In genomic region chr9:123999668-124000067, GRCh38 we compare ENCODE assay signal across 16 cellular contexts. TPM values are rescaled to one million over a fixed set of nuclear protein-coding genes. Genes with fewer than 3 reads are reported as not detected.
DNase-seq lines count a peak whose midpoint lies in the region; ATAC-seq, FAIRE-seq and TF ChIP-seq lines count a peak whose summit lies in the region.
"Had no signal": no experiment of that assay in that cellular context is flagged by ENCODE, and none has a peak within 500 bp of the region (broad histone marks: within the 10 kb centered on the region; RNA-seq: fewer than 3 reads in every experiment).

No MANE protein-coding gene starts in this region.

- under 1% methylated on average over 31 of the region's 63 CpGs for WGBS in GM12878 (ENCODE audit: insufficient coverage, insufficient replicate concordance, low lambda C conversion rate, missing lambda C conversion rate)

- POLR2A ChIA-PET in GM12878 (lab: Charles Lee), result interaction anchor here (3.6 kb wide), 1 partner anchor 12 kb away, joined by 29 read pairs; the partner anchor contains the start of gene LHX2

- FAIRE-seq in GM12878 (lab: Jason Lieb, UNC), result no peak
- FAIRE-seq: GM12891 had no signal

- H3K27me3 Mint-ChIP-seq in neural progenitor cell (ENCODE audit: insufficient read depth, low read depth), result peaks cover 86% of the 10 kb centered on the region

- H3K4me3 Mint-ChIP-seq in neural progenitor cell, result no peak overlapping the region

- no peaks in the 10 kb centered on the region for H3K36me3 Mint-ChIP-seq in neural progenitor cell

- H3K27ac ChIP-seq in GM12878 (ENCODE audit: control insufficient read depth, insufficient read depth) (no peak overlapping the region), neural progenitor cell (no peak overlapping the region)
- H3K27ac ChIP-seq: SJSA1 had no signal

- H3K79me2 ChIP-seq in GM12878 (ENCODE audit: control insufficient read depth, insufficient read depth, low read length) (no peaks in the 10 kb centered on the region), neural progenitor cell (ENCODE audit: low read depth) (peaks cover 33% of the 10 kb centered on the region)

- peaks cover 2% of the 10 kb centered on the region; the same call in 1 of the 2 replicates for H4K20me1 ChIP-seq in GM12878 (ENCODE audit: control insufficient read depth, insufficient read depth)
- peaks cover 35% of the 10 kb centered on the region for H4K20me1 ChIP-seq in neural progenitor cell (ENCODE audit: low read depth)

- H3K9ac ChIP-seq in GM12878 (ENCODE audit: control insufficient read depth, insufficient read depth, low read length) (no peak overlapping the region), neural progenitor cell (no peak overlapping the region)

- ATAC-seq in GM12878, result no peak
- ATAC-seq: naive thymus-derived CD4-positive, alpha-beta T cell; sciatic nerve had no signal

- H3K27me3 ChIP-seq in GM12878 (replicated peaks in 1 of 2; ENCODE audit: control insufficient read depth in 2 of 2, insufficient read depth in 2 of 2, low read length in 1 of 2) (peaks cover 0 to 32% of the 10 kb centered on the region in 2 experiments; a peak in 1 of 4 replicates), neural progenitor cell (peaks cover 92% of the 10 kb centered on the region), BE2C (peaks cover 96% of the 10 kb centered on the region)

- intact Hi-C loops in GM12878 (cut with micrococcal nuclease; ENCODE audit: unreplicated experiment), result loop anchor here (5.0 kb wide), 2 partner anchors 72 to 362 kb away; no protein-coding TSS in a partner anchor

- H2AFZ ChIP-seq in GM12878 (ENCODE audit: control insufficient read depth, low read depth, low read length) (no peak overlapping the region), neural progenitor cell (replicated peaks) (no peak overlapping the region)

- SMC1A ChIA-PET in GM12878 (lab: Charles Lee; ENCODE audit: uncharacterized antibody, unreplicated experiment), result no interaction called here

- H3K36me3 ChIP-seq in GM12878 (ENCODE audit: control insufficient read depth in 2 of 2, insufficient read depth in 2 of 2, low read length in 1 of 2) (no peaks in the 10 kb centered on the region), neural progenitor cell (no peaks in the 10 kb centered on the region), BE2C (no peaks in the 10 kb centered on the region)
- H3K36me3 ChIP-seq: SJSA1 had no signal

- in situ Hi-C loops in GM13977 (cut with MboI; ENCODE audit: low pct_unique_long_range_greater_than_20kb, low sequenced_read_pairs, unreplicated experiment), result loop anchor here (25.0 kb wide), 1 partner anchor 462 kb away; no protein-coding TSS in a partner anchor
- in situ Hi-C loops in GM12878 (cut with MboI), result no loop called here

- no peak for TF ChIP-seq EP300 in GM12878 (IDR thresholded peaks at IDR 0.05; ENCODE audit: borderline replicate concordance in 1 of 2, control insufficient read depth in 1 of 2, low read depth in 2 of 2, low read length in 2 of 2)

- H3K4me1 Mint-ChIP-seq in neural progenitor cell, result peaks cover 41% of the 10 kb centered on the region

- no TSS peak for BruUV-seq in GM12878 (replicated peaks; lab: Mats Ljungman, UMichigan)

- DNase-seq in DMS53 (lab: John Stamatoyannopoulos, UW) (peak; percentile 28), DMS53 treated with DMSO at 0.1 percent for 48 hours (lab: John Stamatoyannopoulos, UW; ENCODE audit: unreplicated experiment) (no peak), GM13977 (ENCODE audit: low spot score) (peak; percentile 47), GM12878 (ENCODE audit: low read depth, low spot score) (no peak), neural progenitor cell (ENCODE audit: low spot score) (peak; percentile 54), AG08395 (ENCODE audit: low spot score) (no peak), BE2C (no peak), HK-2 (ENCODE audit: unreplicated experiment) (no peak)
- DNase-seq: 8988T; naive thymus-derived CD4-positive, alpha-beta T cell; NK-92 treated with Interleukin-12 subunit alpha and Interleukin-12 subunit beta, amount 100 ng/mL, for 24 hours had no signal

- H3F3A ChIP-seq in neural progenitor cell (ENCODE audit: low read depth), result peaks cover 74% of the 10 kb centered on the region

- RAD21 ChIA-PET in GM12878 (lab: Charles Lee; ENCODE audit: unreplicated experiment), result no interaction called here

- H3K4me3 ChIP-seq in GM12878 (no peak overlapping the region), neural progenitor cell (peak overlapping the region; percentile 83), BE2C (ENCODE audit: low read depth, low read length) (no peak overlapping the region)
- H3K4me3 ChIP-seq: SJSA1 had no signal

- TF ChIP-seq POLR2A in GM12878 (IDR thresholded peaks at IDR 0.05; ENCODE audit: low read depth, low read length), result no peak

- CTCF ChIA-PET in GM12878 (lab: Yijun Ruan, JAX), result interaction anchor here (0.7 to 3.7 kb wide), 3 partner anchors 40 to 204 kb away, joined by 3 to 27 read pairs (median 3); no protein-coding TSS in a partner anchor

- H3K27ac Mint-ChIP-seq in neural progenitor cell, result no peak overlapping the region

- TF ChIP-seq RAD21 in GM12878 (IDR thresholded peaks at IDR 0.05; ENCODE audit: insufficient read depth, low read depth, low read length), result no peak

- H3K9me3 ChIP-seq in GM12878 (replicated peaks; ENCODE audit: control insufficient read depth, insufficient read depth, low read length) (no peaks in the 10 kb centered on the region), neural progenitor cell (ENCODE audit: low read depth) (no peaks in the 10 kb centered on the region), BE2C (no peaks in the 10 kb centered on the region; the same call in 1 of the 2 replicates)
- H3K9me3 ChIP-seq: SJSA1 had no signal

- peak overlapping the region; percentile 59; the same call in 1 of the 2 replicates for H3K4me2 ChIP-seq in GM12878 (ENCODE audit: control insufficient read depth, insufficient read depth)
- peak overlapping the region; percentile 92 for H3K4me2 ChIP-seq in neural progenitor cell

- TF ChIP-seq CTCF in GM13977 (IDR thresholded peaks at IDR 0.05; ENCODE audit: extremely low read depth, insufficient read depth, missing control alignments) (peak; percentile 18), GM12878 (IDR thresholded peaks at IDR 0.05 in 2 of 3, conservative IDR thresholded peaks at IDR 0.05 in 1 of 3; ENCODE audit: control insufficient read depth in 2 of 3, extremely low read depth in 1 of 3, insufficient read depth in 1 of 3, low read depth in 3 of 3, low read length in 3 of 3) (no peak), neural progenitor cell (IDR thresholded peaks at IDR 0.05) (no peak), BE2C (IDR thresholded peaks at IDR 0.05; ENCODE audit: low read depth, low read length) (no peak)

- peaks cover 6% of the 10 kb centered on the region for H3K9me3 Mint-ChIP-seq in neural progenitor cell

- H3K4me1 ChIP-seq in GM12878 (ENCODE audit: control insufficient read depth, insufficient read depth, low read length), result peaks cover 30% of the 10 kb centered on the region
- H3K4me1 ChIP-seq in neural progenitor cell, result peaks cover 72% of the 10 kb centered on the region
- H3K4me1 ChIP-seq in BE2C, result no peaks in the 10 kb centered on the region
- H3K4me1 ChIP-seq: SJSA1 had no signal

TF ChIP-seq in GM12878, 131 proteins besides CTCF, POLR2A, EP300 and RAD21 (continues in another document):
- no peak; the same call in 1 of the 2 replicates for TF ChIP-seq NKRF (conservative IDR thresholded peaks at IDR 0.05)
- TF ChIP-seq IRF3 (IDR thresholded peaks at IDR 0.05), result no peak

RNA-seq across cellular contexts. Expression of gene LHX2, which starts 11.9 kb away (rescaled TPM):
- 34.7 and 38.5 TPM in 2 replicates for total RNA-seq in GM12878 (2013; cell fraction: nucleolus; rRNA removed)
- 6.0 and 8.0 TPM in 2 replicates for total RNA-seq in GM12878 (2014; rRNA removed)
- 3.3 TPM in 2 replicates for total RNA-seq in GM12878 (2014; rRNA removed; fragmentation: Illumina TruSeq; extraction: Trizol)
- 9.0 and 10.3 TPM in 2 replicates for total RNA-seq in GM12878 (2021)
- polyA plus RNA-seq in GM12878 (2011; ENCODE audit: low read depth), result 1.1 TPM
- 46.5 and 69.8 TPM in 2 replicates for polyA plus RNA-seq in GM12878 (2011; rRNA removed)
- 109 and 126 TPM in 2 replicates for polyA plus RNA-seq in GM12878 (2011; cell fraction: cytosol; rRNA removed)
- 225 and 243 TPM in 2 replicates for polyA plus RNA-seq in GM12878 (2011; cell fraction: nucleus; rRNA removed)
- 1.7 and 4.5 TPM in 2 replicates for polyA plus RNA-seq in GM12878 (2012)
- 3.6 and 6.0 TPM in 2 replicates for polyA plus RNA-seq in GM12878 (2014; fragmentation: Illumina TruSeq; extraction: Trizol)
- 1 to 10 TPM in 1 of 2 experiments, under 1 TPM in 1; 0.82 to 2.6 TPM for polyA plus RNA-seq in GM12878 (2014; fragmentation: Nextera tagmentation; extraction: Ambion mirVana)
- polyA plus RNA-seq in GM12878 (2014; rRNA removed), result 7.6 and 14.2 TPM in 2 replicates
- polyA plus RNA-seq in GM12878 (2016; fragmentation: Nextera tagmentation; extraction: Ambion mirVana), result 1 to 10 TPM; 2.6 to 4.6 TPM
- 38.6 and 76.6 TPM in 2 replicates for polyA minus RNA-seq in GM12878 (2011; rRNA and poly(A)+ RNA removed)
- polyA minus RNA-seq in GM12878 (2011; cell fraction: cytosol; rRNA and poly(A)+ RNA removed), result 49.9 and 53.2 TPM in 2 replicates
- polyA minus RNA-seq in GM12878 (2011; cell fraction: nucleus; rRNA and poly(A)+ RNA removed), result 34.7 and 46.5 TPM in 2 replicates
- total RNA-seq in neural progenitor cell (ENCODE audit: low replicate concordance), result 36.3 and 59.5 TPM in 2 replicates
- polyA plus RNA-seq in BE2C (2012; ENCODE audit: insufficient read depth, insufficient read length, low read depth), result not detected
- total RNA-seq: fibroblast of villous mesenchyme; kidney epithelial cell; naive thymus-derived CD4-positive, alpha-beta T cell; sciatic nerve had no signal
- polyA plus RNA-seq: naive thymus-derived CD4-positive, alpha-beta T cell had no signal

Comparison
In these comparisons a context has a peak if more than half of its experiments do, and no peak if none do; other contexts are left out.
1. DNase-seq: peak in DMS53 (single experiment), GM13977 (single experiment) and neural progenitor cell (single experiment); none in DMS53 treated with DMSO at 0.1 percent for 48 hours (single experiment), GM12878 (single experiment), AG08395 (single experiment), BE2C (single experiment) and HK-2 (single experiment).